ENCODE assay signal across 1 cellular context in genomic region chr17:36215396-36215795, GRCh38.
TF ChIP-seq lines count a peak whose summit lies in the region.

No MANE protein-coding gene starts in this region.

TF ChIP-seq in K562, 482 proteins besides CTCF, POLR2A, EP300 and RAD21:
- peak; percentile 18; the same call in 1 of the 2 replicates for TF ChIP-seq CEBPB (tag; IDR thresholded peaks at IDR 0.05)
TF ChIP-seq in K562: peak in this region for 1; not testable (repeated sequence) for 481.
